8 cellular contexts compared by ENCODE assay signal in the genomic region with DNA sequence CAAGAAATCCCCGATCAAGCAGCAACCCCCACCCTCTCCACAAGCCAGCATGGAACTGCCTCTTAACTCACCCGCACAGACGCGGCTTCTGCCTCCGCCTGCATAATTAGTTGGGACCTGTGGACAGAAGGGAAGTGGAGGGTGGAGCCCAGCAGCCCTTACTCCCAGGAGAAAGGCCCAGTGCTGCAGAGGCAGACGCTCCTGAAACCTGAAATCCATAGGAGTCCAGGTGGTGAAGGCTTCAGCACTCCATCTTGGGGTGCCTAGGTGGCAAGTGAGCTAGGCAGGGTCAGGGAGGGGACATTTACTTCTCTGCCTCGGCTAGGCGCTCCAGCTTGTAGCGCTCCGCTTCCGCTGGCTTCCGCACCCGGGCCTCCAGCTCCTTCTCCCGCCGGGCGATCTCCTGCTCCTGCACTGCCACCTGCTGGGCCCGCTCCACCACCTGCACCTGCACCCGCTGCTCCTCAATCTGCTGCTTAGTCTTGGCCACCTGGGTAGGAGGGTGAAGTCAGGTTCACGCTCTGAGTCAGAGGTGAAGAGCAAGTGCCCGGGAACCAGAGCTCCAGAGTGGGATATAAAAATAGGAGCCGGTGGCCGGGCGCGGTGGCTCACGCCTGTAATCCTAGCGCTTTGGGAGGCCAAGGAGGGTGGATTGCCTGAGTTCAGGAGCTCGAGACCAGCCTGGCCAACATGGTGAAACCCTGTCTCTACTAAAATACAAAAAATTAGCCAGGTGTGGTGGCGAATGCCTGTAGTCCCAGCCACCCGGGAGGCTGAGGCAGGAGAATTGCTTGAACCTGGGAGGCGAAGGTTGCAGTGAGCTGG. TPM values are rescaled to one million over a fixed set of nuclear protein-coding genes. Genes with fewer than 3 reads are reported as not detected.
DNase-seq lines count a peak whose midpoint lies in the region; ATAC-seq and TF ChIP-seq lines count a peak whose summit lies in the region.

No MANE protein-coding gene starts in this region.

- H3K27ac Mint-ChIP-seq in T-helper 17 cell: no peak overlapping the region

- H3K27me3 Mint-ChIP-seq in T-helper 17 cell: no peaks in the 10 kb centered on the region

- H3K9me3 ChIP-seq in T-helper 17 cell (ENCODE audit: control insufficient read depth, low read length, poor library complexity, severe bottlenecking): no peaks in the 10 kb centered on the region

- TF ChIP-seq CTCF in astrocyte of the spinal cord (IDR thresholded peaks at IDR 0.05; ENCODE audit: low read depth, low read length): peak; percentile 60

- peak; percentile 66 for DNase-seq in ACHN
- DNase-seq in NCI-H1092 treated with DMSO at 0.1 percent for 48 hours (lab: John Stamatoyannopoulos, UW): peak; percentile 69
- peak; percentile 72 to 77 (median 76) for DNase-seq in T-helper 17 cell
- no peak for DNase-seq in astrocyte of the spinal cord (ENCODE audit: low read depth, low spot score)
- peak; percentile 68 for DNase-seq in iris pigment epithelial cell (ENCODE audit: low read depth)
- peak; percentile 78 to 81 for DNase-seq in stimulated activated CD4-positive, alpha-beta T cell treated with anti-CD3 and anti-CD28 coated beads, Interleukin-1b, Interleukin-23, amount 100 ng/mL, for 4 hours (ENCODE audit: low read depth in 2 of 2)
- no peak for DNase-seq in AG20443 (ENCODE audit: low spot score)

- H3K4me3 ChIP-seq in astrocyte of the spinal cord (ENCODE audit: low read depth, low read length): no peak overlapping the region

- peak overlapping the region; percentile 60 for H3K4me3 Mint-ChIP-seq in T-helper 17 cell

- no peaks in the 10 kb centered on the region for H3K36me3 Mint-ChIP-seq in T-helper 17 cell (ENCODE audit: low read depth)

- H3K4me1 Mint-ChIP-seq in T-helper 17 cell: peaks cover 24% of the 10 kb centered on the region

- in situ Hi-C loops in ACHN (cut with HindIII; ENCODE audit: low pct_ligation_motif_present, low pct_unique_long_range_greater_than_20kb, low sequenced_read_pairs): no loop called here
- in situ Hi-C loops in astrocyte of the spinal cord (cut with HindIII; ENCODE audit: low sequenced_read_pairs): no loop called here

- ATAC-seq in GM19372 (IDR thresholded peaks at IDR 0.05; ENCODE audit: low read depth, unreplicated experiment) (peak; percentile 51), T-helper 17 cell (peak; percentile 98)

RNA-seq across cellular contexts. Expression of gene TUBB, which starts 10.7 kb away (rescaled TPM):
- 100 to 1,000 TPM; 104 to 108 TPM for total RNA-seq in T-helper 17 cell

RNA-seq across cellular contexts. Expression of gene FLOT1, which starts 11.7 kb away (rescaled TPM):
- total RNA-seq in T-helper 17 cell: 10 to 100 TPM; 25.6 to 39.0 TPM

RNA-seq across cellular contexts. Expression of gene IER3, which starts 13.5 kb away (rescaled TPM):
- 10 to 100 TPM in 1 of 2 donors, 1 to 10 TPM in 1; 9.6 to 11.3 TPM for total RNA-seq in T-helper 17 cell

RNA-seq across cellular contexts. Expression of gene MDC1, which starts 13.7 kb away (rescaled TPM):
- 10 to 100 TPM; 37.4 to 46.5 TPM for total RNA-seq in T-helper 17 cell

RNA-seq across cellular contexts. Expression of gene NRM, which starts 40.0 kb away (rescaled TPM):
- 1 to 10 TPM; 4.7 to 5.6 TPM for total RNA-seq in T-helper 17 cell

Comparison
In these comparisons a context has a peak if more than half of its experiments do, and no peak if none do; other contexts are left out.
1. DNase-seq: peak in ACHN (single experiment), NCI-H1092 treated with DMSO at 0.1 percent for 48 hours (single experiment), T-helper 17 cell (3 of 3), iris pigment epithelial cell (single experiment) and stimulated activated CD4-positive, alpha-beta T cell treated with anti-CD3 and anti-CD28 coated beads, Interleukin-1b, Interleukin-23, amount 100 ng/mL, for 4 hours (2 of 2); none in astrocyte of the spinal cord (single experiment) and AG20443 (single experiment).